In the genomic region with DNA sequence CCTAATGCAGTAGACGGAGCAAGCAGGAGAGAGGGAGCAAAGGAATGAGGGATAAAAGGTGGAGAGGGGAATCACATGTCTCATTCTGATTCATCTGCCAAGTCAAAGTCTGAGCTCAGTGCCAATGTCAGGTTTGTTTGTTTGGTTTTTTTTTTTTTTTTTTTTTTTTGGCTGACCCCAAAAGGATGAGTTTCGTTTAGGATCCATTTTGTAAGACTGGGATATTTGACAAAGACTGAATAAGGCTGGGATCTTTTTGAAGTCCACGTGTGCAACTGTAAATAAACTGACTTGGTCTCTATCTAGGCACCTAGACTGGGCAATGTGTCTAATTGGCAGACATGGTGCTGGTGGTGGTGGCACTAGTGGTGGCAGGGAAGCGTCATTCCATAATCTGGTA, we compare ENCODE assay signal across 34 cellular contexts.
"Had no signal": no experiment of that assay in that cellular context is flagged by ENCODE, and none has a peak within 500 bp of the region (broad histone marks: within the 10 kb centered on the region; RNA-seq: fewer than 3 reads in every experiment).

No MANE protein-coding gene starts in this region.

- H3K36me3 ChIP-seq: cardiac muscle cell, Peyer's patch had no signal

- H3K9me3 ChIP-seq: Peyer's patch had no signal

- H3K9ac ChIP-seq: KMS-11 had no signal

- DNase-seq: activated CD4-positive, alpha-beta T cell treated with anti-CD3 and anti-CD28 coated beads, Interleukin-2, amount 10 ng/mL, durations not matched to agents 24 days and 14 days; activated CD4-positive, alpha-beta T cell treated with anti-CD3 and anti-CD28 coated beads, Interleukin-2, amount 50 U/mL, for 4 hours; activated CD8-positive, alpha-beta T cell treated with anti-CD3 and anti-CD28 coated beads for 36 hours; activated effector memory CD4-positive, alpha-beta T cell treated with anti-CD3 and anti-CD28 coated beads, Interleukin-2, amount 50 U/mL, for 16 hours; activated naive CD4-positive, alpha-beta T cell; activated naive CD4-positive, alpha-beta T cell treated with anti-CD3 and anti-CD28 coated beads, Interleukin-2, amount 50 U/mL, for 16 hours; activated naive CD8-positive, alpha-beta T cell treated with anti-CD3 and anti-CD28 coated beads for 36 hours; activated T-cell treated with anti-CD3 and anti-CD28 coated beads, Interleukin-2, amount 50 U/mL, for 1 hour; activated T-cell treated with anti-CD3 and anti-CD28 coated beads, Interleukin-2, amount 50 U/mL, for 72 hours; amniotic stem cell; aorta; NCI-H1092 treated with DMSO at 0.1 percent for 48 hours; NCI-H1417; NCI-H146; NCI-H187; NCI-H2081 treated with DMSO at 0.1 percent for 48 hours; NCI-H345; NCI-H510A; NCI-H526; NCI-H748 treated with DMSO at 0.1 percent for 48 hours; NK-92 treated with Interleukin-12 subunit alpha and Interleukin-12 subunit beta, amount 100 ng/mL, for 24 hours; PC-3; Peyer's patch; SIG-M5; SW 1271; T-helper 1 cell; T-helper 2 cell; T-helper 9 cell had no signal

- FAIRE-seq: TTC549 had no signal

- H3K4me3 ChIP-seq: cardiac muscle cell, Peyer's patch had no signal

- H3K4me1 ChIP-seq: Peyer's patch had no signal

- ATAC-seq: activated CD8-positive, alpha-beta T cell treated with anti-CD3 and anti-CD28 coated beads for 36 hours; activated T-cell treated with anti-CD3 and anti-CD28 coated beads, Interleukin-2, amount 50 U/mL, for 72 hours; activated T-helper 17 cell treated with anti-CD3 and anti-CD28 coated beads, Interleukin-2, amount 50 U/mL, for 72 hours; PC-3; Right ventricle myocardium inferior had no signal

- H3K27me3 ChIP-seq: cardiac muscle cell, Peyer's patch had no signal

- H3K27ac ChIP-seq: cardiac muscle cell, KMS-11, Peyer's patch, RWPE1 had no signal
